In genomic region chr15:63922551-63923315, GRCh38 we compare ENCODE assay signal across 2 cellular contexts.
TF ChIP-seq lines count a peak whose summit lies in the region.

No MANE protein-coding gene starts in this region.

TF ChIP-seq in H1, 55 proteins besides CTCF, POLR2A, EP300 and RAD21 (continued from another document):
- no peak for TF ChIP-seq TAF7 (optimal IDR thresholded peaks at IDR 0.05; ENCODE audit: borderline replicate concordance, low read depth, low read length)
- TF ChIP-seq BACH1 (IDR thresholded peaks at IDR 0.05; ENCODE audit: low read length), result no peak
- no peak for TF ChIP-seq RNF2 (IDR thresholded peaks at IDR 0.05; ENCODE audit: borderline replicate concordance, low read depth, low read length, missing control alignments, poor library complexity, severe bottlenecking)
- no peak for TF ChIP-seq USF2 (IDR thresholded peaks at IDR 0.05; ENCODE audit: low read length)
- no peak for TF ChIP-seq JUN (IDR thresholded peaks at IDR 0.05; ENCODE audit: low read depth, low read length)
- no peak for TF ChIP-seq KDM4A (IDR thresholded peaks at IDR 0.05; ENCODE audit: low read depth, low read length, severe bottlenecking)
- TF ChIP-seq SP1 (IDR thresholded peaks at IDR 0.05; ENCODE audit: low read depth, low read length), result no peak
- no peak for TF ChIP-seq CTBP2 (IDR thresholded peaks at IDR 0.05; ENCODE audit: borderline replicate concordance, insufficient read depth, insufficient read length, low read length)
- TF ChIP-seq EGR1 (IDR thresholded peaks at IDR 0.05; ENCODE audit: borderline replicate concordance, low read depth, low read length), result no peak
- TF ChIP-seq GABPA (IDR thresholded peaks at IDR 0.05; ENCODE audit: borderline replicate concordance, insufficient read depth, low read length), result no peak
- no peak for TF ChIP-seq ZNF274 (IDR thresholded peaks at IDR 0.05; ENCODE audit: borderline replicate concordance, extremely low read depth, low read length)
- no peak for TF ChIP-seq MAX (IDR thresholded peaks at IDR 0.05)
- no peak for TF ChIP-seq NRF1 (IDR thresholded peaks at IDR 0.05; ENCODE audit: low read depth, low read length)

TF ChIP-seq in neural cell, 6 proteins besides CTCF, POLR2A, EP300 and RAD21 (continued from another document):
- TF ChIP-seq EZH2 (IDR thresholded peaks at IDR 0.05; ENCODE audit: borderline replicate concordance, insufficient read depth, low read length, poor library complexity, severe bottlenecking) (no peak), POLR2AphosphoS5 (IDR thresholded peaks at IDR 0.05) (no peak), REST (IDR thresholded peaks at IDR 0.05; ENCODE audit: borderline replicate concordance) (no peak), SMC3 (conservative IDR thresholded peaks at IDR 0.05; ENCODE audit: poor library complexity) (no peak), MXI1 (conservative IDR thresholded peaks at IDR 0.05; ENCODE audit: poor library complexity, severe bottlenecking) (no peak)
TF ChIP-seq in neural cell: peak in this region for 0.
